7 cellular contexts compared by ENCODE assay signal in the genomic region with DNA sequence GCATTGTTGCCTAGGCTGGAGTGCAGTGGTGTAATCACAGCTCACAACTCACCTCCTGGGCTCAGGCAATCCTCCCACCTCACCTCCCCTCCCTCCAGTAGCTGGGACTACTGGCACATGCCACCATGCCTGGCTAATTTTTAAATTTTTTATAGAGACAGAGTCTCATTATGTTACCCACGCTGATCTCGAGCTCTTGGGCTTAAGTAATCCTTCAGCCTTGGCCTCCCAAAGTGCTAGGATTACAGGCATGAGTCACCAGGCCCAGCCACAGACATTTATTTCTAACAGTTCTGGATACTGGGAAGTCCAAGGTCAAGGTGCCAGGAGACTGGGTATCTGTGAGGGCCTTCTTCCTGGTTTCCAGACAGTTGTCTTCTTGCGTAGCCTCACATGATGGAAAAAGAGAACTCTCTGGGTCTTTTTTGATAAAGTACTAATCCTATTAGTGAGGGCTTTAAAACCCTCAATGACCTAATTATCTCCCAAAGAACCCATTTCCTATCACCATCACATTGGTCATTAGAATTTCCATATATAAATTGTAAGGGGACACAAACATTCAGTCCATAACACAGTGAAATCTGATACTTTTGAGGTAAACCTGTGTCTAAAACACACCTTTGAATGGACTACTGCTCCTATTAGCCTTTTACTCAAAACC.
DNase-seq lines count a peak whose midpoint lies in the region; ATAC-seq and TF ChIP-seq lines count a peak whose summit lies in the region.

No MANE protein-coding gene starts in this region.

- 55 to 75% (median 61%) methylated on average over 3 of the region's 3 CpGs for WGBS in stomach, 5 donors

- DNase-seq in WERI-Rb-1 (peak; percentile 48), stomach (no peak), middle frontal gyrus (ENCODE audit: extremely low spot score, low spot score) (no peak), NCI-H146 (lab: John Stamatoyannopoulos, UW) (no peak)

- TF ChIP-seq CTCF in WERI-Rb-1 (IDR thresholded peaks at IDR 0.05; ENCODE audit: low read depth, low read length) (no peak), stomach (IDR thresholded peaks at IDR 0.05) (no peak)

- ATAC-seq in GM21367 (IDR thresholded peaks at IDR 0.05; ENCODE audit: unreplicated experiment), result no peak

- intact Hi-C loops in stomach (cut with DNase I; ENCODE audit: low total_unique reads), result no loop called here

- H3K27ac ChIP-seq in HUES48 (ENCODE audit: low read depth, low read length) (peak overlapping the region; percentile 36), WERI-Rb-1 (0 out of 2 replicates have a peak overlapping the region, but pooled peaks have one; percentile 1), iPS-20b (ENCODE audit: low read length) (no peak overlapping the region), stomach (peak overlapping the region in 4 of 5 donors; percentile 66 to 80 (median 74))

- TF ChIP-seq EP300 in stomach (IDR thresholded peaks at IDR 0.05), result no peak

- no peak overlapping the region for H3K9ac ChIP-seq in HUES48 (ENCODE audit: low read depth, low read length)
- H3K9ac ChIP-seq in iPS-20b (ENCODE audit: low read depth, low read length), result peak overlapping the region; percentile 10; the same call in 1 of the 2 replicates

- H3K4me1 ChIP-seq in HUES48 (ENCODE audit: control insufficient read depth, insufficient read depth, low read length), result peaks cover 8% of the 10 kb centered on the region; the same call in 1 of the 2 replicates
- H3K4me1 ChIP-seq in iPS-20b (ENCODE audit: insufficient read depth, low read length), result peaks cover 8% of the 10 kb centered on the region; the same call in 1 of the 2 replicates
- H3K4me1 ChIP-seq in stomach, result peaks cover 13 to 59% (median 27%) of the 10 kb centered on the region in 4 donors

- H3K36me3 ChIP-seq in HUES48 (ENCODE audit: control insufficient read depth, insufficient read depth, low read length) (no peaks in the 10 kb centered on the region; the same call in 1 of the 2 replicates), WERI-Rb-1 (no peaks in the 10 kb centered on the region), iPS-20b (ENCODE audit: insufficient read depth, low read depth, low read length) (no peaks in the 10 kb centered on the region), stomach (no peaks in the 10 kb centered on the region)

- H3K27me3 ChIP-seq in HUES48 (ENCODE audit: control insufficient read depth, insufficient read depth, low read length) (no peaks in the 10 kb centered on the region), WERI-Rb-1 (ENCODE audit: insufficient read depth, low read depth, severe bottlenecking) (no peaks in the 10 kb centered on the region), iPS-20b (ENCODE audit: insufficient read depth, low read length) (no peaks in the 10 kb centered on the region), stomach (no peaks in the 10 kb centered on the region)

- H3K9me3 ChIP-seq in HUES48 (ENCODE audit: control insufficient read depth, insufficient read depth, low read length) (no peaks in the 10 kb centered on the region), WERI-Rb-1 (ENCODE audit: severe bottlenecking) (no peaks in the 10 kb centered on the region), iPS-20b (ENCODE audit: insufficient read depth, low read depth, low read length) (no peaks in the 10 kb centered on the region), stomach (no peaks in the 10 kb centered on the region)

- H3K4me3 ChIP-seq in HUES48 (ENCODE audit: low read depth, low read length), result no peak overlapping the region
- no peak overlapping the region for H3K4me3 ChIP-seq in WERI-Rb-1 (ENCODE audit: low read depth, low read length)
- H3K4me3 ChIP-seq in iPS-20b (ENCODE audit: low read length), result no peak overlapping the region
- peak overlapping the region in 1 of 4 donors; percentile 7 for H3K4me3 ChIP-seq in stomach

- TF ChIP-seq POLR2A in stomach (IDR thresholded peaks at IDR 0.05), result no peak
